13 cellular contexts compared by ENCODE assay signal in the genomic region with DNA sequence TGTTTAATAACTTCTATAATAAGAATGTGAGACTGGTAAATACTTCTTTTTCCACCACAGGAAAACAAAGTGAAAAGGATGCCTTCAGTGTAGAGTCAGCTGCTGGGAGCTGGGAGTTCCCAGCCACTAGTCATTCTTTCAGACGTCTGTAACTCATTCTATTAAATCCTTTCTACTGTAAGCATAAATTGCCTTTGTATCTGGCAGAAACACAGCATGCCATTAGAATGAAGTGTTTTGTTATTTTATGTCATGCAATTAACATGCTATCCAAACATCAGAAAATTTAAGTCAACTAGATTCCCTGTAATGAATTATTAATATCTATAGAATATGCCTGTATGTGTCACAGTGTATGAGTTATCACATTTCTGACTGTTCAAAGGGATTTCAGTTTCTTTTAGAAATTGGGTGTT. TPM values are rescaled to one million over a fixed set of nuclear protein-coding genes. Genes with fewer than 3 reads are reported as not detected.
DNase-seq lines count a peak whose midpoint lies in the region; ATAC-seq and TF ChIP-seq lines count a peak whose summit lies in the region.
"Had no signal": no experiment of that assay in that cellular context is flagged by ENCODE, and none has a peak within 500 bp of the region (broad histone marks: within the 10 kb centered on the region; RNA-seq: fewer than 3 reads in every experiment).

No MANE protein-coding gene starts in this region.

- no peak overlapping the region for H3K4me3 ChIP-seq in coronary artery
- no peak overlapping the region for H3K4me3 ChIP-seq in prostate gland
- H3K4me3 ChIP-seq: testis had no signal

- 26% methylated on average over 1 of the region's 1 CpG for WGBS in prostate gland

- intact Hi-C loops in prostate gland (cut with DNase I): no loop called here

- no peak for TF ChIP-seq POLR2A in prostate gland (IDR thresholded peaks at IDR 0.05)

- H3K9me3 ChIP-seq in prostate gland: no peaks in the 10 kb centered on the region
- H3K9me3 ChIP-seq: testis had no signal

- no peak overlapping the region for H3K27ac ChIP-seq in coronary artery
- H3K27ac ChIP-seq in prostate gland: no peak overlapping the region
- H3K27ac ChIP-seq: testis had no signal

- TF ChIP-seq CTCF in coronary artery (IDR thresholded peaks at IDR 0.05) (no peak), prostate gland (IDR thresholded peaks at IDR 0.05) (no peak)

- H3K4me1 ChIP-seq in prostate gland (replicated peaks): no peaks in the 10 kb centered on the region
- H3K4me1 ChIP-seq: testis had no signal

- DNase-seq in GM04503 (ENCODE audit: low read depth) (peak; percentile 56), amniotic epithelial cell (ENCODE audit: low read depth) (peak; percentile 84), fibroblast of the conjunctiva (ENCODE audit: low read depth) (peak; percentile 33), renal cortical epithelial cell (ENCODE audit: low read depth) (peak; percentile 52), coronary artery (ENCODE audit: low spot score) (no peak), T-helper 9 cell (no peak), prostate gland (ENCODE audit: low spot score) (no peak)
- DNase-seq: activated naive CD8-positive, alpha-beta T cell treated with anti-CD3 and anti-CD28 coated beads, Interleukin-2, amount 10 ng/mL, durations not matched to agents 7 days and 5 days; KG1; NCI-H774; stimulated activated CD4-positive, alpha-beta T cell treated with anti-CD3 and anti-CD28 coated beads, Interleukin-12 subunit alpha, Interleukin-12 subunit beta, amount 100 ng/mL, for 4 hours; testis had no signal

- peaks cover 0 to 2% of the 10 kb centered on the region in 2 donors for H3K36me3 ChIP-seq in prostate gland

- ATAC-seq in GM19452 (IDR thresholded peaks at IDR 0.05; ENCODE audit: unreplicated experiment): no peak

- H3K27me3 ChIP-seq in prostate gland (replicated peaks; ENCODE audit: insufficient read depth): no peaks in the 10 kb centered on the region
- H3K27me3 ChIP-seq: testis had no signal

RNA-seq across cellular contexts. Expression of gene BPGM, which starts 14.3 kb away (rescaled TPM):
- 45.8 and 118 TPM in 2 replicates for total RNA-seq in renal cortical epithelial cell
- 10 to 100 TPM; 18.3 to 18.7 TPM for total RNA-seq in prostate gland

Comparison
In these comparisons a context has a peak if more than half of its experiments do, and no peak if none do; other contexts are left out.
1. DNase-seq: peak in GM04503 (single experiment), amniotic epithelial cell (single experiment), fibroblast of the conjunctiva (single experiment) and renal cortical epithelial cell (single experiment); none in coronary artery (single experiment), T-helper 9 cell (single experiment) and prostate gland (single experiment).